In the genomic region with DNA sequence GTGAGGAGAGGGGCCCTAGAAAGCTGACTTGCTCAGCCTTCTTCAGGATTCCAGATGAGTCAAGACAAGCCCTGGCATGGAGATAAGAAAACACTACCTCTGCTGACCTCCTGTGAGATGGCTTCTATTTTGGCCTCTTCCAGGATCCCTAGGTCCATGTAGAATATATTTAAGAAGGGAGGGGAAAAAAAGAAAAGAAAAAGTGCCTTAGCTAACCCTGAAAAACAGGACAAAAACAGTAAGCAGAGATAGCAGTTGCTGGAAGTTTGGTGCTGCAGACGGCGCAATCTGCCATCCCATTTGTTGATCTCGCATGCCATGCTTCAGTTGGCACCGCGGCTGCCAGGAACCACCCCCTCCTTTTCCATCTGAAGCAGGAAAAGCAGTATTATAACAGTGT, we compare ENCODE assay signal across 9 cellular contexts.
DNase-seq lines count a peak whose midpoint lies in the region; ATAC-seq and TF ChIP-seq lines count a peak whose summit lies in the region.
"Had no signal": no experiment of that assay in that cellular context is flagged by ENCODE, and none has a peak within 500 bp of the region (broad histone marks: within the 10 kb centered on the region; RNA-seq: fewer than 3 reads in every experiment).

No MANE protein-coding gene starts in this region.

- TF ChIP-seq POLR2A in uterus (IDR thresholded peaks at IDR 0.05): no peak

- H3K9ac ChIP-seq in muscle layer of colon (ENCODE audit: low read length): no peak overlapping the region

- no peaks in the 10 kb centered on the region for H3K36me3 Mint-ChIP-seq in CD14-positive monocyte

- H3K4me3 ChIP-seq in muscle layer of colon (ENCODE audit: low read depth in 1 of 2, low read length in 2 of 2): no peak overlapping the region
- H3K4me3 ChIP-seq in uterus: no peak overlapping the region
- H3K4me3 ChIP-seq: GM12878 had no signal

- no peaks in the 10 kb centered on the region for H3K36me3 ChIP-seq in muscle layer of colon (ENCODE audit: insufficient read depth, low read length)
- H3K36me3 ChIP-seq in uterus: no peaks in the 10 kb centered on the region

- H3K9me3 ChIP-seq in muscle layer of colon (ENCODE audit: low read length) (no peaks in the 10 kb centered on the region), uterus (no peaks in the 10 kb centered on the region)

- peaks cover 0 to 2% (median 2%) of the 10 kb centered on the region in 3 donors for H3K27me3 Mint-ChIP-seq in CD14-positive monocyte (ENCODE audit: low read depth in 3 of 3)

- H3K27ac ChIP-seq in muscle layer of colon (ENCODE audit: low read depth, low read length) (peak overlapping the region; percentile 65), uterus (peak overlapping the region; percentile 88 to 95)

- peaks cover 32% of the 10 kb centered on the region for H3K4me1 Mint-ChIP-seq in CD14-positive monocyte

- H3K9me3 Mint-ChIP-seq in CD14-positive monocyte: no peaks in the 10 kb centered on the region

- TF ChIP-seq CTCF in uterus (IDR thresholded peaks at IDR 0.05): no peak
- TF ChIP-seq CTCF in CD14-positive monocyte (IDR thresholded peaks at IDR 0.05): no peak

- no peaks in the 10 kb centered on the region for H3K27me3 ChIP-seq in muscle layer of colon (ENCODE audit: control insufficient read depth in 1 of 2, insufficient read depth in 2 of 2, low read length in 2 of 2)
- no peaks in the 10 kb centered on the region for H3K27me3 ChIP-seq in uterus

- H3K4me1 ChIP-seq in muscle layer of colon (ENCODE audit: insufficient read depth, low read length): peaks cover 63% of the 10 kb centered on the region
- H3K4me1 ChIP-seq in uterus: peaks cover 18% of the 10 kb centered on the region in 2 donors

- intact Hi-C loops in uterus (cut with DNase I; ENCODE audit: low total_unique reads): no loop called here
- intact Hi-C loops in CD14-positive monocyte (cut with micrococcal nuclease): no loop called here

- H3K27ac Mint-ChIP-seq in CD14-positive monocyte: peak overlapping the region in 1 of 7 donors; percentile 21

- ATAC-seq in esophagus mucosa: peak; percentile 38
- no peak for ATAC-seq in GM21723 (IDR thresholded peaks at IDR 0.05; ENCODE audit: unreplicated experiment)
- ATAC-seq: GM12878 had no signal

- DNase-seq in NCI-H2107 (lab: John Stamatoyannopoulos, UW): peak; percentile 3
- no peak for DNase-seq in NCI-H2107 treated with DMSO at 0.1 percent for 48 hours (lab: John Stamatoyannopoulos, UW; ENCODE audit: unreplicated experiment)
- DNase-seq in uterus: no peak
- DNase-seq in A172 (ENCODE audit: low spot score): no peak
- DNase-seq in CD14-positive monocyte (ENCODE audit: low spot score): no peak

- H3K4me3 Mint-ChIP-seq in CD14-positive monocyte: no peak overlapping the region
